Comparison of ENCODE assay signal across 8 cellular contexts in genomic region chr6:79947191-79948173, GRCh38. TPM values are rescaled to one million over a fixed set of nuclear protein-coding genes. Genes with fewer than 3 reads are reported as not detected.
DNase-seq lines count a peak whose midpoint lies in the region; ATAC-seq, FAIRE-seq and TF ChIP-seq lines count a peak whose summit lies in the region.

Gene ELOVL4, minus strand, starts transcription at chr6:79947553. Its CDS starts 274 bp downstream, at chr6:79947279.

- intact Hi-C loops in pancreas (cut with DNase I): loop anchor here in 1 of 3 donors (10.0 kb wide), 1 partner anchor 147 kb away; no protein-coding TSS in a partner anchor

- H3K4me3 ChIP-seq in SJSA1: peak within 1 kb of the TSS; percentile 39
- peak within 1 kb of the TSS; percentile 59 for H3K4me3 ChIP-seq in cardiac muscle cell
- H3K4me3 ChIP-seq in pancreas: peak within 1 kb of the TSS; percentile 31 to 71 (median 36)

- H3K27me3 ChIP-seq in SJSA1 (replicated peaks) (peaks cover 28% of the 10 kb centered on the region), cardiac muscle cell (no peaks in the 10 kb centered on the region), pancreas (peaks cover 0 to 4% (median 0%) of the 10 kb centered on the region in 4 donors)

- ATAC-seq in GM19397 (IDR thresholded peaks at IDR 0.05; ENCODE audit: unreplicated experiment) (peak; percentile 58), pancreas (peak; percentile 64 to 87 (median 86))

- H3K27ac Mint-ChIP-seq in type B pancreatic cell: peak within 1 kb of the TSS; percentile 16

- DNase-seq in AG08395 (ENCODE audit: low spot score) (peak; percentile 85), HuH-7.5 (ENCODE audit: low spot score) (peak; percentile 7), SJSA1 (ENCODE audit: low read depth in 1 of 2, low spot score in 2 of 2) (peak; percentile 36 to 51), cardiac muscle cell (ENCODE audit: low read depth in 1 of 2, low spot score in 1 of 2) (peak; percentile 85 to 88), pancreas (peak; percentile 19 to 74 (median 32)), type B pancreatic cell (ENCODE audit: extremely low spot score, unreplicated experiment) (peak; percentile 80)
- DNase-seq in activated naive CD8-positive, alpha-beta T cell treated with anti-CD3 and anti-CD28 coated beads, Interleukin-2, amount 50 U/mL, for 16 hours (ENCODE audit: low read depth, low spot score): peak; percentile 25

- peak within 1 kb of the TSS; percentile 95 for H3K4me3 Mint-ChIP-seq in type B pancreatic cell

- H3K4me1 ChIP-seq in SJSA1 (replicated peaks) (peaks cover 13% of the 10 kb centered on the region; the same call in 1 of the 2 replicates), cardiac muscle cell (ENCODE audit: low read depth) (peaks cover 5% of the 10 kb centered on the region), pancreas (peaks cover 0 to 9% (median 6%) of the 10 kb centered on the region in 3 donors)

- no peak for FAIRE-seq in pancreas (lab: Jason Lieb, UNC)

- no peaks in the 10 kb centered on the region for H3K36me3 ChIP-seq in SJSA1
- H3K36me3 ChIP-seq in cardiac muscle cell: no peaks in the 10 kb centered on the region
- H3K36me3 ChIP-seq in pancreas: no peaks in the 10 kb centered on the region

- TF ChIP-seq CTCF in cardiac muscle cell (IDR thresholded peaks at IDR 0.05; ENCODE audit: low read depth, low read length) (no peak), pancreas (IDR thresholded peaks at IDR 0.05) (no peak), type B pancreatic cell (conservative IDR thresholded peaks at IDR 0.05) (no peak)

- H3K27ac ChIP-seq in SJSA1 (no peak within 1 kb of the TSS), cardiac muscle cell (no peak within 1 kb of the TSS), pancreas (no peak within 1 kb of the TSS)

- no peaks in the 10 kb centered on the region for H3K36me3 Mint-ChIP-seq in type B pancreatic cell

- no peaks in the 10 kb centered on the region for H3K9me3 ChIP-seq in SJSA1 (replicated peaks)
- H3K9me3 ChIP-seq in cardiac muscle cell (ENCODE audit: low read depth): no peaks in the 10 kb centered on the region
- no peaks in the 10 kb centered on the region for H3K9me3 ChIP-seq in pancreas

- H3K4me1 Mint-ChIP-seq in type B pancreatic cell (ENCODE audit: unreplicated experiment): peaks cover 12% of the 10 kb centered on the region

- no peaks in the 10 kb centered on the region for H3K9me3 Mint-ChIP-seq in type B pancreatic cell

- peaks cover 18% of the 10 kb centered on the region for H3K27me3 Mint-ChIP-seq in type B pancreatic cell

- WGBS in pancreas, 2 donors: 2% methylated on average over 50 to 84 of the region's 84 CpGs

RNA-seq across cellular contexts. Expression of gene ELOVL4, which starts in this region (rescaled TPM):
- total RNA-seq in SJSA1 (2014; rRNA removed; shearing (Covaris generic)): 1.2 and 1.3 TPM in 2 replicates
- total RNA-seq in cardiac muscle cell (3.9 and 6.9 TPM in 2 replicates), pancreas (under 1 TPM; 0.04 to 0.40 (median 0.18) TPM), type B pancreatic cell (ENCODE audit: low replicate concordance) (9.1 and 11.5 TPM in 2 replicates)
- polyA plus RNA-seq in cardiac muscle cell (12.2 and 12.9 TPM in 2 replicates), pancreas (1 to 10 TPM in 1 of 2 donors, under 1 TPM in 1; 0.30 to 2.4 TPM)

Comparison
In these comparisons a context has a peak if more than half of its experiments do, and no peak if none do; other contexts are left out.
1. DNase-seq: peak in every context shown above with its lines; median percentile 86 in cardiac muscle cell; 85 in AG08395; 80 in type B pancreatic cell; 44 in SJSA1; 32 in pancreas; 25 in activated naive CD8-positive, alpha-beta T cell treated with anti-CD3 and anti-CD28 coated beads, Interleukin-2, amount 50 U/mL, for 16 hours; 7 in HuH-7.5.